9 cellular contexts compared by ENCODE assay signal in genomic region chr12:49133014-49133413, GRCh38. TPM values are rescaled to one million over a fixed set of nuclear protein-coding genes. Genes with fewer than 3 reads are reported as not detected.
A peak's percentile ranks its signal among the peaks of the same experiment; 100 is the strongest.
DNase-seq lines count a peak whose midpoint lies in the region; TF ChIP-seq lines count a peak whose summit lies in the region.
"Had no signal": no experiment of that assay in that cellular context is flagged by ENCODE, and none has a peak within 500 bp of the region (broad histone marks: within the 10 kb centered on the region; RNA-seq: fewer than 3 reads in every experiment).

No MANE protein-coding gene starts in this region.

- peak overlapping the region; percentile 78 for H2AFZ ChIP-seq in OCI-LY7 (ENCODE audit: low read length)

- intact Hi-C loops in OCI-LY7 (cut with micrococcal nuclease; ENCODE audit: unreplicated experiment), result loop anchor here (5.0 kb wide), 3 partner anchors 116 to 609 kb away; partner anchors contain the start of genes DDX23, PRKAG1 and TMBIM6

- H3K36me3 ChIP-seq in OCI-LY7 (ENCODE audit: insufficient read depth, low read length) (peaks cover 37% of the 10 kb centered on the region), endocrine pancreas (ENCODE audit: control insufficient read depth, insufficient read depth, low read length) (peaks cover 7% of the 10 kb centered on the region)

- H3K36me3 Mint-ChIP-seq in activated CD4-positive, alpha-beta T cell treated with anti-CD3 and anti-CD28 coated beads, Interleukin-2, amount 10 ng/mL, durations not matched to agents 7 days and 5 days (ENCODE audit: low read depth), result peaks cover 32% of the 10 kb centered on the region

- H3K9ac ChIP-seq in endocrine pancreas (ENCODE audit: control insufficient read depth, insufficient read depth, low read length), result peak overlapping the region; percentile 13

- peak overlapping the region; percentile 82 for H3K4me3 Mint-ChIP-seq in activated CD4-positive, alpha-beta T cell treated with anti-CD3 and anti-CD28 coated beads, Interleukin-2, amount 10 ng/mL, durations not matched to agents 7 days and 5 days

- H3K4me2 ChIP-seq in OCI-LY7 (ENCODE audit: low read length), result peak overlapping the region; percentile 99

- POLR2A ChIA-PET in activated CD4-positive, alpha-beta T cell treated with anti-CD3 and anti-CD28 coated beads, Interleukin-2, amount 10 ng/mL, durations not matched to agents 7 days and 5 days (lab: Charles Lee), result no interaction called here
- POLR2A ChIA-PET in OCI-LY7 (lab: Charles Lee), result interaction anchor here (0.6 to 3.2 kb wide), 16 partner anchors 11 to 953 kb away, joined by 3 to 23 read pairs (median 4); partner anchors contain the start of genes TROAP, TUBA1A and TUBA1C

- H3K4me1 ChIP-seq in OCI-LY7 (ENCODE audit: insufficient read depth, low read length, poor library complexity, severe bottlenecking) (peaks cover 22% of the 10 kb centered on the region), endocrine pancreas (ENCODE audit: control insufficient read depth, insufficient read depth, low read length) (peaks cover 10% of the 10 kb centered on the region)

- H3K9me3 Mint-ChIP-seq in activated CD4-positive, alpha-beta T cell treated with anti-CD3 and anti-CD28 coated beads, Interleukin-2, amount 10 ng/mL, durations not matched to agents 7 days and 5 days, result no peaks in the 10 kb centered on the region

- H3K9me2 ChIP-seq in OCI-LY7 (ENCODE audit: insufficient read depth, low read length), result no peaks in the 10 kb centered on the region

- CTCF ChIA-PET in activated CD4-positive, alpha-beta T cell treated with anti-CD3 and anti-CD28 coated beads, Interleukin-2, amount 10 ng/mL, durations not matched to agents 7 days and 5 days (lab: Charles Lee), result interaction anchor here (0.6 to 1.6 kb wide), 4 partner anchors 23 to 323 kb away, joined by 3 to 6 read pairs (median 3); no protein-coding TSS in a partner anchor
- CTCF ChIA-PET in OCI-LY7 (lab: Charles Lee; ENCODE audit: unreplicated experiment), result interaction anchor here (2.7 kb wide), 1 partner anchor 56 kb away, joined by 14 read pairs; the partner anchor contains the start of gene TUBA1A

- peaks cover 58% of the 10 kb centered on the region for H3K79me2 ChIP-seq in OCI-LY7 (ENCODE audit: insufficient read depth, low read depth, low read length)

- H3K4me1 Mint-ChIP-seq in activated CD4-positive, alpha-beta T cell treated with anti-CD3 and anti-CD28 coated beads, Interleukin-2, amount 10 ng/mL, durations not matched to agents 7 days and 5 days, result peaks cover 41% of the 10 kb centered on the region

- BruUV-seq in OCI-LY7 (replicated peaks; lab: Mats Ljungman, UMichigan), result no TSS peak

- H4K20me1 ChIP-seq in OCI-LY7 (ENCODE audit: insufficient read depth, low read length), result peaks cover 15% of the 10 kb centered on the region

- DNase-seq in activated CD4-positive, alpha-beta T cell treated with anti-CD3 and anti-CD28 coated beads, Interleukin-2, amount 10 ng/mL, durations not matched to agents 7 days and 5 days, result no peak
- DNase-seq in activated CD4-positive, alpha-beta T cell treated with anti-CD3 and anti-CD28 coated beads for 4 hours, result no peak
- DNase-seq in OCI-LY7 (ENCODE audit: low spot score), result peak; percentile 27
- DNase-seq in superior temporal gyrus (ENCODE audit: extremely low spot score), result peak; percentile 64
- no peak for DNase-seq in UCSD-AML1 (lab: John Stamatoyannopoulos, UW; ENCODE audit: unreplicated experiment)
- DNase-seq in DMS153 (lab: John Stamatoyannopoulos, UW), result no peak
- DNase-seq in AG08396 (ENCODE audit: low spot score), result no peak

- H3K27ac ChIP-seq in OCI-LY7 (ENCODE audit: low read depth, low read length, poor library complexity, severe bottlenecking), result peak overlapping the region; percentile 95

- TF ChIP-seq CTCF in OCI-LY7 (conservative IDR thresholded peaks at IDR 0.05; ENCODE audit: low read length), result no peak

- H3K4me3 ChIP-seq in OCI-LY7 (ENCODE audit: low read depth, low read length, poor library complexity, severe bottlenecking) (peak overlapping the region; percentile 90), endocrine pancreas (ENCODE audit: control insufficient read depth, insufficient read depth, low read length) (peak overlapping the region; percentile 72)

- H3K27me3 Mint-ChIP-seq in activated CD4-positive, alpha-beta T cell treated with anti-CD3 and anti-CD28 coated beads, Interleukin-2, amount 10 ng/mL, durations not matched to agents 7 days and 5 days, result no peaks in the 10 kb centered on the region

- H3K9me3 ChIP-seq in OCI-LY7 (ENCODE audit: low read length) (no peaks in the 10 kb centered on the region), endocrine pancreas (ENCODE audit: control insufficient read depth, low read length) (no peaks in the 10 kb centered on the region)

- no peaks in the 10 kb centered on the region for H3K27me3 ChIP-seq in endocrine pancreas (ENCODE audit: control insufficient read depth, insufficient read depth, low read length)

- no peak overlapping the region for H3K27ac Mint-ChIP-seq in activated CD4-positive, alpha-beta T cell treated with anti-CD3 and anti-CD28 coated beads, Interleukin-2, amount 10 ng/mL, durations not matched to agents 7 days and 5 days

RNA-seq across cellular contexts. Expression of gene TUBA1B, which starts 1.8 kb away (rescaled TPM):
- total RNA-seq in activated CD4-positive, alpha-beta T cell treated with anti-CD3 and anti-CD28 coated beads, Interleukin-2, amount 10 ng/mL, durations not matched to agents 7 days and 5 days, result 1,000 to 10,000 TPM; 2,153 to 2,254 TPM
- total RNA-seq in OCI-LY7 (2014; rRNA removed; shearing (Covaris generic)), result 3,393 and 3,539 TPM in 2 replicates
- total RNA-seq in OCI-LY7 (2022), result 2,079 and 2,137 TPM in 2 replicates

RNA-seq across cellular contexts. Expression of gene LMBR1L, which starts 22.4 kb away (rescaled TPM):
- total RNA-seq in activated CD4-positive, alpha-beta T cell treated with anti-CD3 and anti-CD28 coated beads, Interleukin-2, amount 10 ng/mL, durations not matched to agents 7 days and 5 days, result 10 to 100 TPM; 60.3 to 62.3 TPM
- 26.8 and 37.2 TPM in 2 replicates for total RNA-seq in OCI-LY7 (2014; rRNA removed; shearing (Covaris generic))
- 43.6 and 48.1 TPM in 2 replicates for total RNA-seq in OCI-LY7 (2022)

RNA-seq across cellular contexts. Expression of gene DHH, which starts 38.4 kb away (rescaled TPM):
- under 1 TPM in 1 of 2 experiments, not detected in 1; 0.12 TPM for total RNA-seq in activated CD4-positive, alpha-beta T cell treated with anti-CD3 and anti-CD28 coated beads, Interleukin-2, amount 10 ng/mL, durations not matched to agents 7 days and 5 days
- total RNA-seq in OCI-LY7 (2014; rRNA removed; shearing (Covaris generic)), result 0.06 TPM in 1 of 2 replicates, not detected in the other
- total RNA-seq in OCI-LY7 (2022), result 0.17 and 0.31 TPM in 2 replicates
- total RNA-seq: activated CD8-positive, alpha-beta memory T cell treated with anti-CD3 and anti-CD28 coated beads for 36 hours had no signal

RNA-seq across cellular contexts. Expression of gene TUBA1A, which starts 55.9 kb away (rescaled TPM):
- total RNA-seq in activated CD4-positive, alpha-beta T cell treated with anti-CD3 and anti-CD28 coated beads, Interleukin-2, amount 10 ng/mL, durations not matched to agents 7 days and 5 days, result 100 to 1,000 TPM in 1 of 2 experiments, 10 to 100 TPM in 1; 94.8 to 109 TPM
- 189 and 214 TPM in 2 replicates for total RNA-seq in OCI-LY7 (2014; rRNA removed; shearing (Covaris generic))
- total RNA-seq in OCI-LY7 (2022), result 136 and 159 TPM in 2 replicates

Comparison
In these comparisons a context has a peak if more than half of its experiments do, and no peak if none do; other contexts are left out.
1. DNase-seq: peak in OCI-LY7 (single experiment) and superior temporal gyrus (single experiment); none in activated CD4-positive, alpha-beta T cell treated with anti-CD3 and anti-CD28 coated beads, Interleukin-2, amount 10 ng/mL, durations not matched to agents 7 days and 5 days (single experiment), activated CD4-positive, alpha-beta T cell treated with anti-CD3 and anti-CD28 coated beads for 4 hours (0 of 2), UCSD-AML1 (single experiment), DMS153 (single experiment) and AG08396 (single experiment).